ENCODE assay signal across 9 cellular contexts in the genomic region with DNA sequence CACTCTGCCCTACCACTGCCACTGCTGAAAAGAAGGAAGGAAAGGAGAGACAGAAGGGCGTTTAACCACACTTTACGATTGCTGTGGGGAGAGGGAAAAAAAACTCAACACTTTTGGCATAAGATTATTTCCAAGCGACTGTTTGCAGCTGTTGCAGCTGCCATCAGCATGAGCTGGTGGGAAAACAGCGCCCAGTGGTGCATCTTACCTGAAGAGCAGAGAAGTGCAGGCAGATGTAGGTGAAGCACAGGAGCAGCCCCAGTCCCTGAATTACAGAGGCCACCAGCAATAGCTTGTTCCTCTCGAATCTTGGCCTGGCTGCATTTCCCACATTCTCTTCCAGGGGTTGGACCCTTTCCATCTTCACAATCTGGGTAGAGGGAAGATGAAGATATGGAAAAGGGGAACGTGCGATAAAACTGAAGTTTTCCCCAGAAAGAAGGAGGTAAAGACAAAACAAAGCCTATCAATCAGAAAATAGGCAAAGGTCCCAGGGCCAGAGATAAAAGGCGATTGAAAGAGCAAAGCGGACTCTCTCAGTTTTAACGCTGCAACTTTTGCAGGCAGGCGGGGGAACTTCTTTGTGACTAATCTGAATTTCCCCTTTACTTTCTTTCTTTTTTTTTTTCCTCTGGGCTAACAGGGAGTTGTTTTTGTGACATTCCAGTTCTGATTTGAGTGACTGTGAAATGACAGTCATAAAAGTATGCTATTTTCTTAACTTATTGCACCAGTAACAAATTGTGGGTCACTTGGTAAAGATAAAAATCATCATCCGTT. TPM values are rescaled to one million over a fixed set of nuclear protein-coding genes. Genes with fewer than 3 reads are reported as not detected.
DNase-seq lines count a peak whose midpoint lies in the region; ATAC-seq lines count a peak whose summit lies in the region.
"Had no signal": no experiment of that assay in that cellular context is flagged by ENCODE, and none has a peak within 500 bp of the region (broad histone marks: within the 10 kb centered on the region; RNA-seq: fewer than 3 reads in every experiment).

A gene with protein sequence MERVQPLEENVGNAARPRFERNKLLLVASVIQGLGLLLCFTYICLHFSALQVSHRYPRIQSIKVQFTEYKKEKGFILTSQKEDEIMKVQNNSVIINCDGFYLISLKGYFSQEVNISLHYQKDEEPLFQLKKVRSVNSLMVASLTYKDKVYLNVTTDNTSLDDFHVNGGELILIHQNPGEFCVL (minus strand): TSS at position 516 of the 780 bp plus-strand sequence. CDS start 155 bp downstream, at position 361.

- peaks cover 14% of the 10 kb centered on the region for H3K4me1 ChIP-seq in SJCRH30
- H3K4me1 ChIP-seq in effector memory CD4-positive, alpha-beta T cell (ENCODE audit: control insufficient read depth, insufficient read depth, low read length, poor library complexity, severe bottlenecking): peaks cover 15% of the 10 kb centered on the region

- ATAC-seq in HG03097 (IDR thresholded peaks at IDR 0.05; ENCODE audit: low FRiP score, unreplicated experiment): no peak
- ATAC-seq in GM21447 (IDR thresholded peaks at IDR 0.05; ENCODE audit: unreplicated experiment): no peak

- H3K27ac ChIP-seq in SJCRH30: no peak within 1 kb of the TSS
- no peak within 1 kb of the TSS for H3K27ac ChIP-seq in effector memory CD4-positive, alpha-beta T cell (ENCODE audit: insufficient read depth, low read length, poor library complexity, severe bottlenecking)

- H3K9me3 ChIP-seq in SJCRH30 (replicated peaks) (no peaks in the 10 kb centered on the region), MG63 (no peaks in the 10 kb centered on the region)
- no peaks in the 10 kb centered on the region for H3K9me3 ChIP-seq in effector memory CD4-positive, alpha-beta T cell (ENCODE audit: control insufficient read depth, low read length)

- H3K36me3 ChIP-seq in SJCRH30 (no peaks in the 10 kb centered on the region), MG63 (no peaks in the 10 kb centered on the region)
- no peaks in the 10 kb centered on the region for H3K36me3 ChIP-seq in effector memory CD4-positive, alpha-beta T cell (ENCODE audit: control insufficient read depth, insufficient read depth, low read length)

- H3K27me3 ChIP-seq in SJCRH30 (no peaks in the 10 kb centered on the region), MG63 (no peaks in the 10 kb centered on the region)
- no peaks in the 10 kb centered on the region for H3K27me3 ChIP-seq in effector memory CD4-positive, alpha-beta T cell (replicated peaks; ENCODE audit: control insufficient read depth, insufficient read depth, low read length, poor library complexity, severe bottlenecking)

- H3K4me3 ChIP-seq in SJCRH30 (no peak within 1 kb of the TSS), MG63 (no peak within 1 kb of the TSS)
- H3K4me3 ChIP-seq in effector memory CD4-positive, alpha-beta T cell (ENCODE audit: insufficient read depth, low read depth, low read length, poor library complexity, severe bottlenecking): peak within 1 kb of the TSS; percentile 24

- peak; percentile 30 for DNase-seq in EH (ENCODE audit: low read depth)
- DNase-seq in SJCRH30: peak; percentile 47 to 61
- no peak for DNase-seq in effector memory CD4-positive, alpha-beta T cell
- peak; percentile 19 for DNase-seq in pons (ENCODE audit: low spot score)
- DNase-seq in MG63: no peak
- DNase-seq in NCI-H526 treated with DMSO at 0.1 percent for 48 hours (lab: John Stamatoyannopoulos, UW): no peak

RNA-seq across cellular contexts. Expression of the gene that starts here (rescaled TPM):
- 0.10 and 0.15 TPM in 2 replicates for total RNA-seq in SJCRH30 (2014; rRNA removed; shearing (Covaris generic))
- not detected in 2 replicates for total RNA-seq in MG63 (2014; rRNA removed; shearing (Covaris generic); ENCODE audit: low replicate concordance)
- total RNA-seq: HT1080 had no signal

Comparison
In these comparisons a context has a peak if more than half of its experiments do, and no peak if none do; other contexts are left out.
1. Peak in DNase-seq in SJCRH30; RNA of the gene not detected or under 1 TPM.
2. DNase-seq: peak in EH (single experiment) and pons (single experiment); none in effector memory CD4-positive, alpha-beta T cell (0 of 3), MG63 (single experiment) and NCI-H526 treated with DMSO at 0.1 percent for 48 hours (single experiment).